1 cellular context compared by ENCODE assay signal in the genomic region with DNA sequence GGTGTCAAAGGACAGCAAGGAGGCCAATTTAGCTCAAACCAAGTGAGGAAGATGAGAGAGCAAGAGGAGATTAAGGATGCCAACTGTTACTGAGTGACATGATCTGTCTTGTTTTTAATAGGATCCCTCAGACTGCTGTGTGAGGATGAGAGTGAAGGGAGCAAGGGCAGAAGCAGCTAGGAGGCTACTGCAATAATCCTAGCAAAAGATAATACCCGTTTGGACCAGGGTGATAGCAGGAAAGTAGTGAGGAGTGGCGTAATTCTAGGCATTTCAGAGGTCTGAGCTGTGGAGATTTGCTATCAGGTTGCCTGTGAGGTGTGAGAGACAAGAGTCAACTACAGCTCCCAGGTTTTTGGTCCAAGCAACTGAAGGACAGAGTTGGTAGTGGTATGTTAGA.
TF ChIP-seq lines count a peak whose summit lies in the region.

No MANE protein-coding gene starts in this region.

TF ChIP-seq in K562, 482 proteins besides CTCF, POLR2A, EP300 and RAD21 (continued from another document and continues in another):
- TF ChIP-seq, protein P1, sequence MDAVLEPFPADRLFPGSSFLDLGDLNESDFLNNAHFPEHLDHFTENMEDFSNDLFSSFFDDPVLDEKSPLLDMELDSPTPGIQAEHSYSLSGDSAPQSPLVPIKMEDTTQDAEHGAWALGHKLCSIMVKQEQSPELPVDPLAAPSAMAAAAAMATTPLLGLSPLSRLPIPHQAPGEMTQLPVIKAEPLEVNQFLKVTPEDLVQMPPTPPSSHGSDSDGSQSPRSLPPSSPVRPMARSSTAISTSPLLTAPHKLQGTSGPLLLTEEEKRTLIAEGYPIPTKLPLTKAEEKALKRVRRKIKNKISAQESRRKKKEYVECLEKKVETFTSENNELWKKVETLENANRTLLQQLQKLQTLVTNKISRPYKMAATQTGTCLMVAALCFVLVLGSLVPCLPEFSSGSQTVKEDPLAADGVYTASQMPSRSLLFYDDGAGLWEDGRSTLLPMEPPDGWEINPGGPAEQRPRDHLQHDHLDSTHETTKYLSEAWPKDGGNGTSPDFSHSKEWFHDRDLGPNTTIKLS (IDR thresholded peaks at IDR 0.05; ENCODE audit: borderline replicate concordance, low read depth): no peak
- TF ChIP-seq CREB1 (IDR thresholded peaks at IDR 0.05): peak; percentile 43; the same call in 1 of the 2 replicates
- no peak for TF ChIP-seq CREB1 (CRISPR knock-in tag; IDR thresholded peaks at IDR 0.05)
- TF ChIP-seq NEUROD1 (IDR thresholded peaks at IDR 0.05; ENCODE audit: borderline replicate concordance, low read depth, low read length, partially characterized antibody): no peak
- TF ChIP-seq NR2F6 (CRISPR knock-in tag; IDR thresholded peaks at IDR 0.05): no peak
- TF ChIP-seq, protein P2, sequence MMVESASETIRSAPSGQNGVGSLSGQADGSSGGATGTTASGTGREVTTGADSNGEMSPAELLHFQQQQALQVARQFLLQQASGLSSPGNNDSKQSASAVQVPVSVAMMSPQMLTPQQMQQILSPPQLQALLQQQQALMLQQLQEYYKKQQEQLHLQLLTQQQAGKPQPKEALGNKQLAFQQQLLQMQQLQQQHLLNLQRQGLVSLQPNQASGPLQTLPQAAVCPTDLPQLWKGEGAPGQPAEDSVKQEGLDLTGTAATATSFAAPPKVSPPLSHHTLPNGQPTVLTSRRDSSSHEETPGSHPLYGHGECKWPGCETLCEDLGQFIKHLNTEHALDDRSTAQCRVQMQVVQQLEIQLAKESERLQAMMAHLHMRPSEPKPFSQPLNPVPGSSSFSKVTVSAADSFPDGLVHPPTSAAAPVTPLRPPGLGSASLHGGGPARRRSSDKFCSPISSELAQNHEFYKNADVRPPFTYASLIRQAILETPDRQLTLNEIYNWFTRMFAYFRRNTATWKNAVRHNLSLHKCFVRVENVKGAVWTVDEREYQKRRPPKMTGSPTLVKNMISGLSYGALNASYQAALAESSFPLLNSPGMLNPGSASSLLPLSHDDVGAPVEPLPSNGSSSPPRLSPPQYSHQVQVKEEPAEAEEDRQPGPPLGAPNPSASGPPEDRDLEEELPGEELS (CRISPR knock-in tag; IDR thresholded peaks at IDR 0.05; ENCODE audit: borderline replicate concordance): no peak
- no peak for TF ChIP-seq U2AF2 (optimal IDR thresholded peaks at IDR 0.05; ENCODE audit: low read depth, low read length)
- TF ChIP-seq, protein P3, sequence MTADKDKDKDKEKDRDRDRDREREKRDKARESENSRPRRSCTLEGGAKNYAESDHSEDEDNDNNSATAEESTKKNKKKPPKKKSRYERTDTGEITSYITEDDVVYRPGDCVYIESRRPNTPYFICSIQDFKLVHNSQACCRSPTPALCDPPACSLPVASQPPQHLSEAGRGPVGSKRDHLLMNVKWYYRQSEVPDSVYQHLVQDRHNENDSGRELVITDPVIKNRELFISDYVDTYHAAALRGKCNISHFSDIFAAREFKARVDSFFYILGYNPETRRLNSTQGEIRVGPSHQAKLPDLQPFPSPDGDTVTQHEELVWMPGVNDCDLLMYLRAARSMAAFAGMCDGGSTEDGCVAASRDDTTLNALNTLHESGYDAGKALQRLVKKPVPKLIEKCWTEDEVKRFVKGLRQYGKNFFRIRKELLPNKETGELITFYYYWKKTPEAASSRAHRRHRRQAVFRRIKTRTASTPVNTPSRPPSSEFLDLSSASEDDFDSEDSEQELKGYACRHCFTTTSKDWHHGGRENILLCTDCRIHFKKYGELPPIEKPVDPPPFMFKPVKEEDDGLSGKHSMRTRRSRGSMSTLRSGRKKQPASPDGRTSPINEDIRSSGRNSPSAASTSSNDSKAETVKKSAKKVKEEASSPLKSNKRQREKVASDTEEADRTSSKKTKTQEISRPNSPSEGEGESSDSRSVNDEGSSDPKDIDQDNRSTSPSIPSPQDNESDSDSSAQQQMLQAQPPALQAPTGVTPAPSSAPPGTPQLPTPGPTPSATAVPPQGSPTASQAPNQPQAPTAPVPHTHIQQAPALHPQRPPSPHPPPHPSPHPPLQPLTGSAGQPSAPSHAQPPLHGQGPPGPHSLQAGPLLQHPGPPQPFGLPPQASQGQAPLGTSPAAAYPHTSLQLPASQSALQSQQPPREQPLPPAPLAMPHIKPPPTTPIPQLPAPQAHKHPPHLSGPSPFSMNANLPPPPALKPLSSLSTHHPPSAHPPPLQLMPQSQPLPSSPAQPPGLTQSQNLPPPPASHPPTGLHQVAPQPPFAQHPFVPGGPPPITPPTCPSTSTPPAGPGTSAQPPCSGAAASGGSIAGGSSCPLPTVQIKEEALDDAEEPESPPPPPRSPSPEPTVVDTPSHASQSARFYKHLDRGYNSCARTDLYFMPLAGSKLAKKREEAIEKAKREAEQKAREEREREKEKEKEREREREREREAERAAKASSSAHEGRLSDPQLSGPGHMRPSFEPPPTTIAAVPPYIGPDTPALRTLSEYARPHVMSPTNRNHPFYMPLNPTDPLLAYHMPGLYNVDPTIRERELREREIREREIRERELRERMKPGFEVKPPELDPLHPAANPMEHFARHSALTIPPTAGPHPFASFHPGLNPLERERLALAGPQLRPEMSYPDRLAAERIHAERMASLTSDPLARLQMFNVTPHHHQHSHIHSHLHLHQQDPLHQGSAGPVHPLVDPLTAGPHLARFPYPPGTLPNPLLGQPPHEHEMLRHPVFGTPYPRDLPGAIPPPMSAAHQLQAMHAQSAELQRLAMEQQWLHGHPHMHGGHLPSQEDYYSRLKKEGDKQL (CRISPR knock-in tag; IDR thresholded peaks at IDR 0.05; ENCODE audit: borderline replicate concordance): no peak
- TF ChIP-seq CTBP1 (IDR thresholded peaks at IDR 0.05; ENCODE audit: borderline replicate concordance): peak; percentile 84
- TF ChIP-seq CHCHD3 (CRISPR knock-in tag; IDR thresholded peaks at IDR 0.05): no peak
- no peak for TF ChIP-seq ZFP1 (CRISPR knock-in tag; IDR thresholded peaks at IDR 0.05)
- TF ChIP-seq, protein P4, sequence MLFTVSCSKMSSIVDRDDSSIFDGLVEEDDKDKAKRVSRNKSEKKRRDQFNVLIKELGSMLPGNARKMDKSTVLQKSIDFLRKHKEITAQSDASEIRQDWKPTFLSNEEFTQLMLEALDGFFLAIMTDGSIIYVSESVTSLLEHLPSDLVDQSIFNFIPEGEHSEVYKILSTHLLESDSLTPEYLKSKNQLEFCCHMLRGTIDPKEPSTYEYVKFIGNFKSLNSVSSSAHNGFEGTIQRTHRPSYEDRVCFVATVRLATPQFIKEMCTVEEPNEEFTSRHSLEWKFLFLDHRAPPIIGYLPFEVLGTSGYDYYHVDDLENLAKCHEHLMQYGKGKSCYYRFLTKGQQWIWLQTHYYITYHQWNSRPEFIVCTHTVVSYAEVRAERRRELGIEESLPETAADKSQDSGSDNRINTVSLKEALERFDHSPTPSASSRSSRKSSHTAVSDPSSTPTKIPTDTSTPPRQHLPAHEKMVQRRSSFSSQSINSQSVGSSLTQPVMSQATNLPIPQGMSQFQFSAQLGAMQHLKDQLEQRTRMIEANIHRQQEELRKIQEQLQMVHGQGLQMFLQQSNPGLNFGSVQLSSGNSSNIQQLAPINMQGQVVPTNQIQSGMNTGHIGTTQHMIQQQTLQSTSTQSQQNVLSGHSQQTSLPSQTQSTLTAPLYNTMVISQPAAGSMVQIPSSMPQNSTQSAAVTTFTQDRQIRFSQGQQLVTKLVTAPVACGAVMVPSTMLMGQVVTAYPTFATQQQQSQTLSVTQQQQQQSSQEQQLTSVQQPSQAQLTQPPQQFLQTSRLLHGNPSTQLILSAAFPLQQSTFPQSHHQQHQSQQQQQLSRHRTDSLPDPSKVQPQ (CRISPR knock-in tag; IDR thresholded peaks at IDR 0.05; ENCODE audit: borderline replicate concordance): no peak
- no peak for TF ChIP-seq EWSR1 (IDR thresholded peaks at IDR 0.05; ENCODE audit: borderline replicate concordance, low read depth, partially characterized antibody)
- no peak for TF ChIP-seq ZNF436 (CRISPR knock-in tag; IDR thresholded peaks at IDR 0.05)
- no peak for TF ChIP-seq ZNF431 (CRISPR knock-in tag; IDR thresholded peaks at IDR 0.05)
- TF ChIP-seq, protein P5, sequence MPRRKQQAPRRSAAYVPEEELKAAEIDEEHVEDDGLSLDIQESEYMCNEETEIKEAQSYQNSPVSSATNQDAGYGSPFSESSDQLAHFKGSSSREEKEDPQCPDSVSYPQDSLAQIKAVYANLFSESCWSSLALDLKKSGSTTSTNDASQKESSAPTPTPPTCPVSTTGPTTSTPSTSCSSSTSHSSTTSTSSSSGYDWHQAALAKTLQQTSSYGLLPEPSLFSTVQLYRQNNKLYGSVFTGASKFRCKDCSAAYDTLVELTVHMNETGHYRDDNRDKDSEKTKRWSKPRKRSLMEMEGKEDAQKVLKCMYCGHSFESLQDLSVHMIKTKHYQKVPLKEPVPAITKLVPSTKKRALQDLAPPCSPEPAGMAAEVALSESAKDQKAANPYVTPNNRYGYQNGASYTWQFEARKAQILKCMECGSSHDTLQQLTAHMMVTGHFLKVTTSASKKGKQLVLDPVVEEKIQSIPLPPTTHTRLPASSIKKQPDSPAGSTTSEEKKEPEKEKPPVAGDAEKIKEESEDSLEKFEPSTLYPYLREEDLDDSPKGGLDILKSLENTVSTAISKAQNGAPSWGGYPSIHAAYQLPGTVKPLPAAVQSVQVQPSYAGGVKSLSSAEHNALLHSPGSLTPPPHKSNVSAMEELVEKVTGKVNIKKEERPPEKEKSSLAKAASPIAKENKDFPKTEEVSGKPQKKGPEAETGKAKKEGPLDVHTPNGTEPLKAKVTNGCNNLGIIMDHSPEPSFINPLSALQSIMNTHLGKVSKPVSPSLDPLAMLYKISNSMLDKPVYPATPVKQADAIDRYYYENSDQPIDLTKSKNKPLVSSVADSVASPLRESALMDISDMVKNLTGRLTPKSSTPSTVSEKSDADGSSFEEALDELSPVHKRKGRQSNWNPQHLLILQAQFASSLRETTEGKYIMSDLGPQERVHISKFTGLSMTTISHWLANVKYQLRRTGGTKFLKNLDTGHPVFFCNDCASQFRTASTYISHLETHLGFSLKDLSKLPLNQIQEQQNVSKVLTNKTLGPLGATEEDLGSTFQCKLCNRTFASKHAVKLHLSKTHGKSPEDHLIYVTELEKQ (CRISPR knock-in tag; IDR thresholded peaks at IDR 0.05): no peak
- no peak for TF ChIP-seq DDX20 (tag; IDR thresholded peaks at IDR 0.05; ENCODE audit: low read depth)
- TF ChIP-seq RNF2 (IDR thresholded peaks at IDR 0.05): no peak; the same call in 1 of the 2 replicates
- TF ChIP-seq PTBP1 (IDR thresholded peaks at IDR 0.05; ENCODE audit: low read depth, low read length): no peak
- TF ChIP-seq ZNF778 (CRISPR knock-in tag; IDR thresholded peaks at IDR 0.05): no peak
- TF ChIP-seq, protein P6, sequence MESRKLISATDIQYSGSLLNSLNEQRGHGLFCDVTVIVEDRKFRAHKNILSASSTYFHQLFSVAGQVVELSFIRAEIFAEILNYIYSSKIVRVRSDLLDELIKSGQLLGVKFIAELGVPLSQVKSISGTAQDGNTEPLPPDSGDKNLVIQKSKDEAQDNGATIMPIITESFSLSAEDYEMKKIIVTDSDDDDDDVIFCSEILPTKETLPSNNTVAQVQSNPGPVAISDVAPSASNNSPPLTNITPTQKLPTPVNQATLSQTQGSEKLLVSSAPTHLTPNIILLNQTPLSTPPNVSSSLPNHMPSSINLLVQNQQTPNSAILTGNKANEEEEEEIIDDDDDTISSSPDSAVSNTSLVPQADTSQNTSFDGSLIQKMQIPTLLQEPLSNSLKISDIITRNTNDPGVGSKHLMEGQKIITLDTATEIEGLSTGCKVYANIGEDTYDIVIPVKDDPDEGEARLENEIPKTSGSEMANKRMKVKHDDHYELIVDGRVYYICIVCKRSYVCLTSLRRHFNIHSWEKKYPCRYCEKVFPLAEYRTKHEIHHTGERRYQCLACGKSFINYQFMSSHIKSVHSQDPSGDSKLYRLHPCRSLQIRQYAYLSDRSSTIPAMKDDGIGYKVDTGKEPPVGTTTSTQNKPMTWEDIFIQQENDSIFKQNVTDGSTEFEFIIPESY (CRISPR knock-in tag; IDR thresholded peaks at IDR 0.05): no peak
- TF ChIP-seq ZNF263 (CRISPR knock-in tag; IDR thresholded peaks at IDR 0.05; ENCODE audit: borderline replicate concordance): no peak
- no peak for TF ChIP-seq ZNF668 (CRISPR knock-in tag; IDR thresholded peaks at IDR 0.05)
- TF ChIP-seq ZNF175 (CRISPR knock-in tag; IDR thresholded peaks at IDR 0.05; ENCODE audit: low read depth): no peak
- no peak for TF ChIP-seq POLR2G (IDR thresholded peaks at IDR 0.05; ENCODE audit: low read depth, low read length)
- TF ChIP-seq, protein P7, sequence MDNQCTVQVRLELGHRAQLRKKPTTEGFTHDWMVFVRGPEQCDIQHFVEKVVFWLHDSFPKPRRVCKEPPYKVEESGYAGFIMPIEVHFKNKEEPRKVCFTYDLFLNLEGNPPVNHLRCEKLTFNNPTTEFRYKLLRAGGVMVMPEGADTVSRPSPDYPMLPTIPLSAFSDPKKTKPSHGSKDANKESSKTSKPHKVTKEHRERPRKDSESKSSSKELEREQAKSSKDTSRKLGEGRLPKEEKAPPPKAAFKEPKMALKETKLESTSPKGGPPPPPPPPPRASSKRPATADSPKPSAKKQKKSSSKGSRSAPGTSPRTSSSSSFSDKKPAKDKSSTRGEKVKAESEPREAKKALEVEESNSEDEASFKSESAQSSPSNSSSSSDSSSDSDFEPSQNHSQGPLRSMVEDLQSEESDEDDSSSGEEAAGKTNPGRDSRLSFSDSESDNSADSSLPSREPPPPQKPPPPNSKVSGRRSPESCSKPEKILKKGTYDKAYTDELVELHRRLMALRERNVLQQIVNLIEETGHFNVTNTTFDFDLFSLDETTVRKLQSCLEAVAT (IDR thresholded peaks at IDR 0.05): 0 out of 4 replicates have a peak, but pooled peaks of 1 of the 2 experiments have one; percentile 15
- TF ChIP-seq RB1 (IDR thresholded peaks at IDR 0.05; ENCODE audit: low read depth): no peak
- TF ChIP-seq, protein P8, sequence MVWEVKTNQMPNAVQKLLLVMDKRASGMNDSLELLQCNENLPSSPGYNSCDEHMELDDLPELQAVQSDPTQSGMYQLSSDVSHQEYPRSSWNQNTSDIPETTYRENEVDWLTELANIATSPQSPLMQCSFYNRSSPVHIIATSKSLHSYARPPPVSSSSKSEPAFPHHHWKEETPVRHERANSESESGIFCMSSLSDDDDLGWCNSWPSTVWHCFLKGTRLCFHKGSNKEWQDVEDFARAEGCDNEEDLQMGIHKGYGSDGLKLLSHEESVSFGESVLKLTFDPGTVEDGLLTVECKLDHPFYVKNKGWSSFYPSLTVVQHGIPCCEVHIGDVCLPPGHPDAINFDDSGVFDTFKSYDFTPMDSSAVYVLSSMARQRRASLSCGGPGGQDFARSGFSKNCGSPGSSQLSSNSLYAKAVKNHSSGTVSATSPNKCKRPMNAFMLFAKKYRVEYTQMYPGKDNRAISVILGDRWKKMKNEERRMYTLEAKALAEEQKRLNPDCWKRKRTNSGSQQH (CRISPR knock-in tag; IDR thresholded peaks at IDR 0.05): no peak
